Comparison of ENCODE assay signal across 19 cellular contexts in genomic region chr7:82131224-82131623, GRCh38.
DNase-seq lines count a peak whose midpoint lies in the region; ATAC-seq, FAIRE-seq and TF ChIP-seq lines count a peak whose summit lies in the region.
"Had no signal": no experiment of that assay in that cellular context is flagged by ENCODE, and none has a peak within 500 bp of the region (broad histone marks: within the 10 kb centered on the region; RNA-seq: fewer than 3 reads in every experiment).

No MANE protein-coding gene starts in this region.

- RAD21 ChIA-PET in GM12878 (lab: Charles Lee; ENCODE audit: unreplicated experiment) = no interaction called here

- H3K4me3 ChIP-seq in GM12878 = no peak overlapping the region
- H3K4me3 ChIP-seq in fibroblast of mammary gland (ENCODE audit: control insufficient read depth, low read depth, low read length) = no peak overlapping the region
- H3K4me3 ChIP-seq: BLaER1, GM23338 had no signal

- H3K27ac ChIP-seq in GM12878 (ENCODE audit: control insufficient read depth, insufficient read depth) = no peak overlapping the region
- H3K27ac ChIP-seq: BLaER1, KMS-11 had no signal

- no peak overlapping the region for H2AFZ ChIP-seq in GM12878 (ENCODE audit: control insufficient read depth, low read depth, low read length)
- H2AFZ ChIP-seq: GM23338 had no signal

- CTCF ChIA-PET in GM12878 (lab: Yijun Ruan, JAX) = interaction anchor here (1.0 to 1.6 kb wide), 4 partner anchors 10 to 630 kb away, joined by 3 to 5 read pairs (median 3); no protein-coding TSS in a partner anchor

- intact Hi-C loops in GM12878 (cut with micrococcal nuclease; ENCODE audit: unreplicated experiment) = no loop called here

- 0% methylated on average over 2 of the region's 2 CpGs for WGBS in GM12878 (ENCODE audit: insufficient coverage, insufficient replicate concordance, low lambda C conversion rate, missing lambda C conversion rate)

- no peaks in the 10 kb centered on the region for H3K4me1 ChIP-seq in GM12878 (ENCODE audit: control insufficient read depth, insufficient read depth, low read length)
- H3K4me1 ChIP-seq: BLaER1 had no signal

- no peak overlapping the region for H3K4me2 ChIP-seq in GM12878 (ENCODE audit: control insufficient read depth, insufficient read depth)
- H3K4me2 ChIP-seq: BLaER1, GM23338, KMS-11 had no signal

- ATAC-seq in GM12878 = peak; percentile 32; the same call in 2 of the 3 replicates
- ATAC-seq: GM23338, Panc1 had no signal

- in situ Hi-C loops in GM12878 (cut with MboI) = no loop called here

- SMC1A ChIA-PET in GM12878 (lab: Charles Lee; ENCODE audit: uncharacterized antibody, unreplicated experiment) = interaction anchor here (0.6 to 2.2 kb wide), 5 partner anchors 10 to 82 kb away, joined by 3 to 11 read pairs (median 3); no protein-coding TSS in a partner anchor

- H3K36me3 ChIP-seq in GM12878 (ENCODE audit: control insufficient read depth in 2 of 2, insufficient read depth in 2 of 2, low read length in 1 of 2) = no peaks in the 10 kb centered on the region
- H3K36me3 ChIP-seq: BLaER1 had no signal

- H3K9me3 ChIP-seq in GM12878 (replicated peaks; ENCODE audit: control insufficient read depth, insufficient read depth, low read length) = no peaks in the 10 kb centered on the region
- H3K9me3 ChIP-seq: BLaER1 had no signal

- no peaks in the 10 kb centered on the region for H3K27me3 ChIP-seq in GM12878 (replicated peaks in 1 of 2; ENCODE audit: control insufficient read depth in 2 of 2, insufficient read depth in 2 of 2, low read length in 1 of 2)
- H3K27me3 ChIP-seq: BLaER1 had no signal

- TF ChIP-seq POLR2A in GM12878 (IDR thresholded peaks at IDR 0.05; ENCODE audit: low read depth, low read length) = no peak

- H3K79me2 ChIP-seq in GM12878 (ENCODE audit: control insufficient read depth, insufficient read depth, low read length) = no peaks in the 10 kb centered on the region

- BruUV-seq in GM12878 (replicated peaks; lab: Mats Ljungman, UMichigan) = no TSS peak

- no peak for TF ChIP-seq RAD21 in GM12878 (IDR thresholded peaks at IDR 0.05; ENCODE audit: insufficient read depth, low read depth, low read length)

- TF ChIP-seq CTCF in GM12878 (IDR thresholded peaks at IDR 0.05 in 2 of 3, conservative IDR thresholded peaks at IDR 0.05 in 1 of 3; ENCODE audit: control insufficient read depth in 2 of 3, extremely low read depth in 1 of 3, insufficient read depth in 1 of 3, low read depth in 3 of 3, low read length in 3 of 3) (no peak), fibroblast of mammary gland (conservative IDR thresholded peaks at IDR 0.05; ENCODE audit: control insufficient read depth, insufficient read depth, low read depth, low read length) (no peak)

- peak; percentile 39 for DNase-seq in HCEC 1CT
- no peak for DNase-seq in GM12878 (ENCODE audit: low read depth, low spot score)
- peak; percentile 29 for DNase-seq in fibroblast of mammary gland (ENCODE audit: low read depth)
- peak; percentile 28 for DNase-seq in stromal cell of bone marrow (ENCODE audit: low read depth)
- DNase-seq in EL = no peak
- no peak for DNase-seq in kidney glomerular epithelial cell (lab: John Stamatoyannopoulos, UW)
- DNase-seq in iPS-NIHi7 (ENCODE audit: extremely low spot score) = no peak
- DNase-seq: CD8-positive, alpha-beta memory T cell; DMS 273 treated with DMSO at 0.1 percent for 48 hours; MM.1S; NCI-H1105; NCI-H1694 treated with DMSO at 0.1 percent for 48 hours; NCI-H446 treated with DMSO at 0.1 percent for 48 hours; NCI-H774; SIG-M5 had no signal

- no peak for FAIRE-seq in GM12878 (lab: Jason Lieb, UNC)

- H3K9ac ChIP-seq in GM12878 (ENCODE audit: control insufficient read depth, insufficient read depth, low read length) = no peak overlapping the region
- H3K9ac ChIP-seq: BLaER1, KMS-11 had no signal

- no peaks in the 10 kb centered on the region for H4K20me1 ChIP-seq in GM12878 (ENCODE audit: control insufficient read depth, insufficient read depth)
- H4K20me1 ChIP-seq: BLaER1 had no signal

- POLR2A ChIA-PET in GM12878 (lab: Charles Lee) = interaction anchor here (0.6 kb wide), 1 partner anchor 46 kb away, joined by 3 read pairs; no protein-coding TSS in a partner anchor

- no peak for TF ChIP-seq EP300 in GM12878 (IDR thresholded peaks at IDR 0.05; ENCODE audit: borderline replicate concordance in 1 of 2, control insufficient read depth in 1 of 2, low read depth in 2 of 2, low read length in 2 of 2)

TF ChIP-seq in GM12878, 131 proteins besides CTCF, POLR2A, EP300 and RAD21:
- TF ChIP-seq POLR2AphosphoS5 (IDR thresholded peaks at IDR 0.05; ENCODE audit: low read length) = no peak
- TF ChIP-seq SREBF1 (IDR thresholded peaks at IDR 0.05; ENCODE audit: low read length) = no peak
- TF ChIP-seq CBFB (IDR thresholded peaks at IDR 0.05; ENCODE audit: low read depth) = no peak
- no peak for TF ChIP-seq FOXK2 (IDR thresholded peaks at IDR 0.05)
- TF ChIP-seq JUNB (IDR thresholded peaks at IDR 0.05) = no peak

Comparison
In these comparisons a context has a peak if more than half of its experiments do, and no peak if none do; other contexts are left out.
1. DNase-seq: peak in HCEC 1CT (single experiment), fibroblast of mammary gland (single experiment) and stromal cell of bone marrow (single experiment); none in GM12878 (single experiment), EL (single experiment), kidney glomerular epithelial cell (single experiment) and iPS-NIHi7 (single experiment).